In the genomic region with DNA sequence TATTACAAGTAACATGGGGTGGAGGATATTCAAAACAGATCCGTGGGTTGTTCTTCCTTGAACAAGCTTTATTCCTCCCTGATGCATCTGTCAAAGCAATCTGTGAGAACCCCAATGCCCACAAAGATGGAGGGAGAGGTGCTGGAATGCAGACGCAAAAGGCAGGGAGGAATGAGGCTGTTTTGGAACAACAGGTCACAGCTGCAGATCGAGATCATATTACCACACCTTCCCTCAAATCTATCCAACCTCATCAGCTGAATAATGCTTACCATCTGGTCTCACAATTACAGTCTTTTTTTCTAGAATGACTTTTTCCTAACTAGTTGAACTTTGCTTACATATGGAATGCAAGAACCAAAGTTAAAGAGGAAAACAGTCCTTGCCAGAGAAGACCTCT, we compare ENCODE assay signal across 12 cellular contexts.
DNase-seq lines count a peak whose midpoint lies in the region; ATAC-seq lines count a peak whose summit lies in the region.
"Had no signal": no experiment of that assay in that cellular context is flagged by ENCODE, and none has a peak within 500 bp of the region (broad histone marks: within the 10 kb centered on the region; RNA-seq: fewer than 3 reads in every experiment).

No MANE protein-coding gene starts in this region.

- DNase-seq in GM04504 (ENCODE audit: low read depth) (peak; percentile 61), NCI-H524 treated with DMSO at 0.1 percent for 48 hours (lab: John Stamatoyannopoulos, UW) (peak; percentile 83), fibroblast of peridontal ligament (ENCODE audit: extremely low read depth) (peak; percentile 95), sciatic nerve (ENCODE audit: low spot score) (no peak), NCI-H2081 (lab: John Stamatoyannopoulos, UW) (no peak)
- DNase-seq: activated CD4-positive, alpha-beta T cell treated with anti-CD3 and anti-CD28 coated beads for 4 hours; central memory CD4-positive, alpha-beta T cell; naive B cell; NCI-H1436 treated with DMSO at 0.1 percent for 48 hours; transverse colon had no signal

- intact Hi-C loops in sciatic nerve (cut with DNase I): no loop called here

- ATAC-seq in sciatic nerve: peak; percentile 95
- ATAC-seq in HG03095 (IDR thresholded peaks at IDR 0.05; ENCODE audit: unreplicated experiment): no peak
- no peak for ATAC-seq in GM18498 (IDR thresholded peaks at IDR 0.05; ENCODE audit: unreplicated experiment)

Comparison
In these comparisons a context has a peak if more than half of its experiments do, and no peak if none do; other contexts are left out.
1. DNase-seq: peak in GM04504 (single experiment), NCI-H524 treated with DMSO at 0.1 percent for 48 hours (single experiment) and fibroblast of peridontal ligament (single experiment); none in sciatic nerve (single experiment) and NCI-H2081 (0 of 2).